In the genomic region with DNA sequence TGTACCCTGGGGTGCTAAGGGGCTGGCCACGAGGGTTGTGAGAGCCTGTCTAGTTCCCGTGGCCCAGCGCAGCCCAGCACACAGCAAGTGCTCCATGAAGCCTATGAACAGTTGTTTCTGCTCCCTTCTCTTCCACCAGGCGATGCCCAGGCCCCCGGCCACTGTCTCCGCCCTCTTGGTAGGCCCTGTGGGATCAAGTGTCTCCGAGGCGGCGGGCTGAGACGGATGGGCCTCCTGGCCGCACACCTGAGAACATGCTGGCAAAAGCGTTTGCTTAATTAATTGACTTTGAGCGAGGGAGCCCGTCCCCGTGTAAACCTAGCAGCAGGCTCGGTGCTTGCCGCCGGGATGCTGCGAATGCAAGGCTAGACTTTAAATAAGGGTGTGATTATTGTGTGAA, we compare ENCODE assay signal across 16 cellular contexts.
DNase-seq lines count a peak whose midpoint lies in the region; ATAC-seq and TF ChIP-seq lines count a peak whose summit lies in the region.
"Had no signal": no experiment of that assay in that cellular context is flagged by ENCODE, and none has a peak within 500 bp of the region (broad histone marks: within the 10 kb centered on the region; RNA-seq: fewer than 3 reads in every experiment).

No MANE protein-coding gene starts in this region.

- TF ChIP-seq CTCF in left ventricle myocardium inferior (IDR thresholded peaks at IDR 0.05; ENCODE audit: borderline replicate concordance), result no peak

- DNase-seq in DMS 273 (lab: John Stamatoyannopoulos, UW; ENCODE audit: unreplicated experiment) (peak; percentile 72), DMS 273 treated with DMSO at 0.1 percent for 48 hours (lab: John Stamatoyannopoulos, UW) (no peak), NCI-H2029 treated with DMSO at 0.1 percent for 48 hours (lab: John Stamatoyannopoulos, UW) (peak; percentile 58), NCI-H748 (lab: John Stamatoyannopoulos, UW; ENCODE audit: unreplicated experiment) (peak; percentile 70), trophoblast cell (no peak), RPMI8226 (no peak), left ventricle myocardium inferior (no peak)
- DNase-seq: dermis blood vessel endothelial cell, NCI-H1694, occipital lobe, SIG-M5, testis had no signal

- ATAC-seq in SK-N-SH treated with all-trans-retinoic acid at 6 μM for 48 hours, result no peak
- ATAC-seq: esophagus mucosa had no signal

- H3K23ac ChIP-seq in trophoblast cell (ENCODE audit: low read length), result no peak overlapping the region

- no peak overlapping the region for H4K91ac ChIP-seq in trophoblast cell (ENCODE audit: low read depth, low read length)

- no peak overlapping the region for H3K4me2 ChIP-seq in trophoblast cell (ENCODE audit: low read length)

- H3K36me3 ChIP-seq in trophoblast cell (ENCODE audit: control insufficient read depth in 1 of 2, insufficient read depth in 2 of 2, low read length in 2 of 2), result no peaks in the 10 kb centered on the region
- H3K36me3 ChIP-seq in left ventricle myocardium inferior, result no peaks in the 10 kb centered on the region
- H3K36me3 ChIP-seq: right atrium auricular region had no signal

- H3K4me1 ChIP-seq in trophoblast cell (ENCODE audit: control insufficient read depth in 1 of 2, insufficient read depth in 2 of 2, low read length in 2 of 2), result no peaks in the 10 kb centered on the region
- peaks cover 8% of the 10 kb centered on the region for H3K4me1 ChIP-seq in left ventricle myocardium inferior
- H3K4me1 ChIP-seq: right atrium auricular region had no signal

- intact Hi-C loops in left ventricle myocardium inferior (cut with micrococcal nuclease), result no loop called here

- no peak overlapping the region for H3K18ac ChIP-seq in trophoblast cell (ENCODE audit: low read length)

- H3K4ac ChIP-seq in trophoblast cell (ENCODE audit: low read depth, low read length), result no peak overlapping the region

- H3K9me3 ChIP-seq in trophoblast cell (ENCODE audit: insufficient read depth, low read depth, low read length) (peaks cover 3% of the 10 kb centered on the region), left ventricle myocardium inferior (replicated peaks) (no peaks in the 10 kb centered on the region)
- H3K9me3 ChIP-seq: right atrium auricular region, testis had no signal

- H3K14ac ChIP-seq in trophoblast cell (ENCODE audit: low read length), result no peak overlapping the region

- H2BK5ac ChIP-seq in trophoblast cell (ENCODE audit: low read depth, low read length, poor library complexity), result no peak overlapping the region

- H3K79me2 ChIP-seq in trophoblast cell (ENCODE audit: control insufficient read depth, insufficient read depth, low read length, poor library complexity), result no peaks in the 10 kb centered on the region

- no peak overlapping the region for H3K9ac ChIP-seq in trophoblast cell (ENCODE audit: low read length)

- H3K4me3 ChIP-seq in trophoblast cell (ENCODE audit: low read depth, low read length) (peak overlapping the region; percentile 23), left ventricle myocardium inferior (no peak overlapping the region)
- H3K4me3 ChIP-seq: right atrium auricular region, testis had no signal

- no peaks in the 10 kb centered on the region for H3K79me1 ChIP-seq in trophoblast cell (ENCODE audit: low read length)

- no peak overlapping the region for H2AFZ ChIP-seq in trophoblast cell (ENCODE audit: insufficient read depth, low read length, poor library complexity)

- no peak overlapping the region for H4K12ac ChIP-seq in trophoblast cell (ENCODE audit: low read depth, low read length)

- H3K27ac ChIP-seq in trophoblast cell (ENCODE audit: low read depth, low read length) (no peak overlapping the region), left ventricle myocardium inferior (replicated peaks) (no peak overlapping the region)
- H3K27ac ChIP-seq: 22Rv1, right atrium auricular region, testis had no signal

- no CpG with 5 or more reads among the region's 19 CpGs for WGBS in trophoblast cell (ENCODE audit: extremely low coverage, insufficient coverage, insufficient read length)

- H3K27me3 ChIP-seq in trophoblast cell (ENCODE audit: insufficient read depth, low read length), result no peaks in the 10 kb centered on the region
- no peaks in the 10 kb centered on the region for H3K27me3 ChIP-seq in left ventricle myocardium inferior (ENCODE audit: low read depth)
- H3K27me3 ChIP-seq: right atrium auricular region, testis had no signal

- H2BK120ac ChIP-seq in trophoblast cell (ENCODE audit: insufficient read depth, low read length, poor library complexity), result no peak overlapping the region

- no peak overlapping the region for H2BK12ac ChIP-seq in trophoblast cell (ENCODE audit: low read length)

- no peak overlapping the region for H4K8ac ChIP-seq in trophoblast cell (ENCODE audit: low read depth, low read length)

- H2AK5ac ChIP-seq in trophoblast cell (ENCODE audit: low read length), result no peak overlapping the region

TF ChIP-seq in SK-N-SH treated with all-trans-retinoic acid at 6 μM for 48 hours, 23 proteins besides CTCF, POLR2A, EP300 and RAD21:
- TF ChIP-seq TOX (CRISPR knock-in tag; IDR thresholded peaks at IDR 0.05; ENCODE audit: borderline replicate concordance) (no peak), ARNTL (CRISPR knock-in tag; IDR thresholded peaks at IDR 0.05; ENCODE audit: borderline replicate concordance, low read depth) (no peak), ZNF70 (CRISPR knock-in tag; IDR thresholded peaks at IDR 0.05) (no peak), ZNF565 (CRISPR knock-in tag; conservative IDR thresholded peaks at IDR 0.05; ENCODE audit: low read depth) (no peak)
- TF ChIP-seq, protein P1, sequence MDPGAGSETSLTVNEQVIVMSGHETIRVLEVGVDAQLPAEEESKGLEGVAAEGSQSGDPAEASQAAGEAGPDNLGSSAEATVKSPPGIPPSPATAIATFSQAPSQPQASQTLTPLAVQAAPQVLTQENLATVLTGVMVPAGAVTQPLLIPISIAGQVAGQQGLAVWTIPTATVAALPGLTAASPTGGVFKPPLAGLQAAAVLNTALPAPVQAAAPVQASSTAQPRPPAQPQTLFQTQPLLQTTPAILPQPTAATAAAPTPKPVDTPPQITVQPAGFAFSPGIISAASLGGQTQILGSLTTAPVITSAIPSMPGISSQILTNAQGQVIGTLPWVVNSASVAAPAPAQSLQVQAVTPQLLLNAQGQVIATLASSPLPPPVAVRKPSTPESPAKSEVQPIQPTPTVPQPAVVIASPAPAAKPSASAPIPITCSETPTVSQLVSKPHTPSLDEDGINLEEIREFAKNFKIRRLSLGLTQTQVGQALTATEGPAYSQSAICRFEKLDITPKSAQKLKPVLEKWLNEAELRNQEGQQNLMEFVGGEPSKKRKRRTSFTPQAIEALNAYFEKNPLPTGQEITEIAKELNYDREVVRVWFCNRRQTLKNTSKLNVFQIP (CRISPR knock-in tag; IDR thresholded peaks at IDR 0.05; ENCODE audit: borderline replicate concordance, low read depth), result no peak

Comparison
In these comparisons a context has a peak if more than half of its experiments do, and no peak if none do; other contexts are left out.
1. DNase-seq: peak in DMS 273 (single experiment), NCI-H2029 treated with DMSO at 0.1 percent for 48 hours (single experiment) and NCI-H748 (single experiment); none in DMS 273 treated with DMSO at 0.1 percent for 48 hours (single experiment), trophoblast cell (0 of 2), RPMI8226 (single experiment) and left ventricle myocardium inferior (single experiment).